ENCODE assay signal across 2 cellular contexts in the genomic region with DNA sequence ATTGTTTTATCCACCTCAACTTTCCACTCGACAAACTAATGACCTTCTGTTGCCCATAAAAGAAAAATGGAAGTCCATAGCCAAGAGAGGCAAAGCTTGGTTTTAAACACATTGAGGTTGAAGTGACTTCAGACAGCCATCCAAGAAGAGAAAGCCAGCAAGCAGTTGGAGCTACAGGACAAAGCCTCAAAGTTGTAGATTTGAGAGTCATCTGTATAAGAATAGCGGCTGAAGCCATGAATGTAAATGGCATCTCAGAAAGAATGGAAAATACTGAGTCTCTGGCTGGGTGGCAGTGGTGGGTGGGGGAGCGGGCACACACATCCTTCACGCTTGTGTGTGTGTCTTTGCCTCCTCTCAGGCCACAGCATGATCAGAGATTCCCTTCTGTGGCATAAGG.
TF ChIP-seq lines count a peak whose summit lies in the region.

No MANE protein-coding gene starts in this region.

TF ChIP-seq in GM23338, 12 proteins besides CTCF, POLR2A, EP300 and RAD21 (continued from another document):
- TF ChIP-seq, protein P1, sequence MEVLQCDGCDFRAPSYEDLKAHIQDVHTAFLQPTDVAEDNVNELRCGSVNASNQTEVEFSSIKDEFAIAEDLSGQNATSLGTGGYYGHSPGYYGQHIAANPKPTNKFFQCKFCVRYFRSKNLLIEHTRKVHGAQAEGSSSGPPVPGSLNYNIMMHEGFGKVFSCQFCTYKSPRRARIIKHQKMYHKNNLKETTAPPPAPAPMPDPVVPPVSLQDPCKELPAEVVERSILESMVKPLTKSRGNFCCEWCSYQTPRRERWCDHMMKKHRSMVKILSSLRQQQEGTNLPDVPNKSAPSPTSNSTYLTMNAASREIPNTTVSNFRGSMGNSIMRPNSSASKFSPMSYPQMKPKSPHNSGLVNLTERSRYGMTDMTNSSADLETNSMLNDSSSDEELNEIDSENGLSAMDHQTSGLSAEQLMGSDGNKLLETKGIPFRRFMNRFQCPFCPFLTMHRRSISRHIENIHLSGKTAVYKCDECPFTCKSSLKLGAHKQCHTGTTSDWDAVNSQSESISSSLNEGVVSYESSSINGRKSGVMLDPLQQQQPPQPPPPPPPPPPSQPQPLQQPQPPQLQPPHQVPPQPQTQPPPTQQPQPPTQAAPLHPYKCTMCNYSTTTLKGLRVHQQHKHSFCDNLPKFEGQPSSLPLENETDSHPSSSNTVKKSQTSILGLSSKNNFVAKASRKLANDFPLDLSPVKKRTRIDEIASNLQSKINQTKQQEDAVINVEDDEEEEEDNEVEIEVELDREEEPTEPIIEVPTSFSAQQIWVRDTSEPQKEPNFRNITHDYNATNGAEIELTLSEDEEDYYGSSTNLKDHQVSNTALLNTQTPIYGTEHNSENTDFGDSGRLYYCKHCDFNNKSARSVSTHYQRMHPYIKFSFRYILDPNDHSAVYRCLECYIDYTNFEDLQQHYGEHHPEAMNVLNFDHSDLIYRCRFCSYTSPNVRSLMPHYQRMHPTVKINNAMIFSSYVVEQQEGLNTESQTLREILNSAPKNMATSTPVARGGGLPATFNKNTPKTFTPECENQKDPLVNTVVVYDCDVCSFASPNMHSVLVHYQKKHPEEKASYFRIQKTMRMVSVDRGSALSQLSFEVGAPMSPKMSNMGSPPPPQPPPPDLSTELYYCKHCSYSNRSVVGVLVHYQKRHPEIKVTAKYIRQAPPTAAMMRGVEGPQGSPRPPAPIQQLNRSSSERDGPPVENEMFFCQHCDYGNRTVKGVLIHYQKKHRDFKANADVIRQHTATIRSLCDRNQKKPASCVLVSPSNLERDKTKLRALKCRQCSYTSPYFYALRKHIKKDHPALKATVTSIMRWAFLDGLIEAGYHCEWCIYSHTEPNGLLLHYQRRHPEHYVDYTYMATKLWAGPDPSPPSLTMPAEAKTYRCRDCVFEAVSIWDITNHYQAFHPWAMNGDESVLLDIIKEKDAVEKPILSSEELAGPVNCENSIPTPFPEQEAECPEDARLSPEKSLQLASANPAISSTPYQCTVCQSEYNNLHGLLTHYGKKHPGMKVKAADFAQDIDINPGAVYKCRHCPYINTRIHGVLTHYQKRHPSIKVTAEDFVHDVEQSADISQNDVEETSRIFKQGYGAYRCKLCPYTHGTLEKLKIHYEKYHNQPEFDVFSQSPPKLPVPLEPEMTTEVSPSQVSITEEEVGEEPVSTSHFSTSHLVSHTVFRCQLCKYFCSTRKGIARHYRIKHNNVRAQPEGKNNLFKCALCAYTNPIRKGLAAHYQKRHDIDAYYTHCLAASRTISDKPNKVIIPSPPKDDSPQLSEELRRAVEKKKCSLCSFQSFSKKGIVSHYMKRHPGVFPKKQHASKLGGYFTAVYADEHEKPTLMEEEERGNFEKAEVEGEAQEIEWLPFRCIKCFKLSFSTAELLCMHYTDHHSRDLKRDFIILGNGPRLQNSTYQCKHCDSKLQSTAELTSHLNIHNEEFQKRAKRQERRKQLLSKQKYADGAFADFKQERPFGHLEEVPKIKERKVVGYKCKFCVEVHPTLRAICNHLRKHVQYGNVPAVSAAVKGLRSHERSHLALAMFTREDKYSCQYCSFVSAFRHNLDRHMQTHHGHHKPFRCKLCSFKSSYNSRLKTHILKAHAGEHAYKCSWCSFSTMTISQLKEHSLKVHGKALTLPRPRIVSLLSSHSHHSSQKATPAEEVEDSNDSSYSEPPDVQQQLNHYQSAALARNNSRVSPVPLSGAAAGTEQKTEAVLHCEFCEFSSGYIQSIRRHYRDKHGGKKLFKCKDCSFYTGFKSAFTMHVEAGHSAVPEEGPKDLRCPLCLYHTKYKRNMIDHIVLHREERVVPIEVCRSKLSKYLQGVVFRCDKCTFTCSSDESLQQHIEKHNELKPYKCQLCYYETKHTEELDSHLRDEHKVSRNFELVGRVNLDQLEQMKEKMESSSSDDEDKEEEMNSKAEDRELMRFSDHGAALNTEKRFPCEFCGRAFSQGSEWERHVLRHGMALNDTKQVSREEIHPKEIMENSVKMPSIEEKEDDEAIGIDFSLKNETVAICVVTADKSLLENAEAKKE (CRISPR knock-in tag; IDR thresholded peaks at IDR 0.05): peak; percentile 100
- TF ChIP-seq ZNF114 (CRISPR knock-in tag; IDR thresholded peaks at IDR 0.05): peak; percentile 81; the same call in 1 of the 2 replicates
- TF ChIP-seq, protein P2, sequence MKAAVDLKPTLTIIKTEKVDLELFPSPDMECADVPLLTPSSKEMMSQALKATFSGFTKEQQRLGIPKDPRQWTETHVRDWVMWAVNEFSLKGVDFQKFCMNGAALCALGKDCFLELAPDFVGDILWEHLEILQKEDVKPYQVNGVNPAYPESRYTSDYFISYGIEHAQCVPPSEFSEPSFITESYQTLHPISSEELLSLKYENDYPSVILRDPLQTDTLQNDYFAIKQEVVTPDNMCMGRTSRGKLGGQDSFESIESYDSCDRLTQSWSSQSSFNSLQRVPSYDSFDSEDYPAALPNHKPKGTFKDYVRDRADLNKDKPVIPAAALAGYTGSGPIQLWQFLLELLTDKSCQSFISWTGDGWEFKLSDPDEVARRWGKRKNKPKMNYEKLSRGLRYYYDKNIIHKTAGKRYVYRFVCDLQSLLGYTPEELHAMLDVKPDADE (IDR thresholded peaks at IDR 0.05): no peak

TF ChIP-seq in SK-N-SH, 30 proteins besides CTCF, POLR2A, EP300 and RAD21 (continued from another document):
- TF ChIP-seq, protein P3, sequence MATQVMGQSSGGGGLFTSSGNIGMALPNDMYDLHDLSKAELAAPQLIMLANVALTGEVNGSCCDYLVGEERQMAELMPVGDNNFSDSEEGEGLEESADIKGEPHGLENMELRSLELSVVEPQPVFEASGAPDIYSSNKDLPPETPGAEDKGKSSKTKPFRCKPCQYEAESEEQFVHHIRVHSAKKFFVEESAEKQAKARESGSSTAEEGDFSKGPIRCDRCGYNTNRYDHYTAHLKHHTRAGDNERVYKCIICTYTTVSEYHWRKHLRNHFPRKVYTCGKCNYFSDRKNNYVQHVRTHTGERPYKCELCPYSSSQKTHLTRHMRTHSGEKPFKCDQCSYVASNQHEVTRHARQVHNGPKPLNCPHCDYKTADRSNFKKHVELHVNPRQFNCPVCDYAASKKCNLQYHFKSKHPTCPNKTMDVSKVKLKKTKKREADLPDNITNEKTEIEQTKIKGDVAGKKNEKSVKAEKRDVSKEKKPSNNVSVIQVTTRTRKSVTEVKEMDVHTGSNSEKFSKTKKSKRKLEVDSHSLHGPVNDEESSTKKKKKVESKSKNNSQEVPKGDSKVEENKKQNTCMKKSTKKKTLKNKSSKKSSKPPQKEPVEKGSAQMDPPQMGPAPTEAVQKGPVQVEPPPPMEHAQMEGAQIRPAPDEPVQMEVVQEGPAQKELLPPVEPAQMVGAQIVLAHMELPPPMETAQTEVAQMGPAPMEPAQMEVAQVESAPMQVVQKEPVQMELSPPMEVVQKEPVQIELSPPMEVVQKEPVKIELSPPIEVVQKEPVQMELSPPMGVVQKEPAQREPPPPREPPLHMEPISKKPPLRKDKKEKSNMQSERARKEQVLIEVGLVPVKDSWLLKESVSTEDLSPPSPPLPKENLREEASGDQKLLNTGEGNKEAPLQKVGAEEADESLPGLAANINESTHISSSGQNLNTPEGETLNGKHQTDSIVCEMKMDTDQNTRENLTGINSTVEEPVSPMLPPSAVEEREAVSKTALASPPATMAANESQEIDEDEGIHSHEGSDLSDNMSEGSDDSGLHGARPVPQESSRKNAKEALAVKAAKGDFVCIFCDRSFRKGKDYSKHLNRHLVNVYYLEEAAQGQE (IDR thresholded peaks at IDR 0.05; ENCODE audit: low read depth, low read length): no peak
- TF ChIP-seq JUND (IDR thresholded peaks at IDR 0.05): no peak
- TF ChIP-seq, protein P4, sequence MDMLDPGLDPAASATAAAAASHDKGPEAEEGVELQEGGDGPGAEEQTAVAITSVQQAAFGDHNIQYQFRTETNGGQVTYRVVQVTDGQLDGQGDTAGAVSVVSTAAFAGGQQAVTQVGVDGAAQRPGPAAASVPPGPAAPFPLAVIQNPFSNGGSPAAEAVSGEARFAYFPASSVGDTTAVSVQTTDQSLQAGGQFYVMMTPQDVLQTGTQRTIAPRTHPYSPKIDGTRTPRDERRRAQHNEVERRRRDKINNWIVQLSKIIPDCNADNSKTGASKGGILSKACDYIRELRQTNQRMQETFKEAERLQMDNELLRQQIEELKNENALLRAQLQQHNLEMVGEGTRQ (IDR thresholded peaks at IDR 0.05; ENCODE audit: borderline replicate concordance, low read depth, low read length): no peak
- TF ChIP-seq, protein P5, sequence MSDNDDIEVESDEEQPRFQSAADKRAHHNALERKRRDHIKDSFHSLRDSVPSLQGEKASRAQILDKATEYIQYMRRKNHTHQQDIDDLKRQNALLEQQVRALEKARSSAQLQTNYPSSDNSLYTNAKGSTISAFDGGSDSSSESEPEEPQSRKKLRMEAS (IDR thresholded peaks at IDR 0.05; ENCODE audit: low read depth): no peak
- TF ChIP-seq CHD2 (IDR thresholded peaks at IDR 0.05; ENCODE audit: low read length, partially characterized antibody): no peak
TF ChIP-seq in SK-N-SH: peak in this region for 0.
